7 cellular contexts compared by ENCODE assay signal in genomic region chr1:235049716-235050378, GRCh38.
DNase-seq lines count a peak whose midpoint lies in the region; ATAC-seq, FAIRE-seq and TF ChIP-seq lines count a peak whose summit lies in the region.
"Not testable (repeated sequence)": the region's sequence is repeated elsewhere in the genome, so short reads cannot be mapped to it uniquely, and the experiment has no call there.

No MANE protein-coding gene starts in this region.

- not testable (repeated sequence) for H4K20me1 ChIP-seq in fibroblast of lung (ENCODE audit: control insufficient read depth, extremely low read depth, insufficient read depth, low read length); HepG2 (ENCODE audit: insufficient read depth, low read length); osteoblast (ENCODE audit: insufficient read depth, low read length)

- peaks cover 32% of the 10 kb centered on the region for H3K4me1 ChIP-seq in SJCRH30
- H3K4me1 ChIP-seq in fibroblast of lung (ENCODE audit: control insufficient read depth, extremely low read depth, insufficient read depth, low read length) = peaks cover 14% of the 10 kb centered on the region
- H3K4me1 ChIP-seq in HepG2 (ENCODE audit: insufficient read depth, low read length) = peaks cover 27% of the 10 kb centered on the region
- H3K4me1 ChIP-seq in osteoblast (ENCODE audit: insufficient read depth, low read length) = peaks cover 35% of the 10 kb centered on the region

- not testable (repeated sequence) for H3K4me3 Mint-ChIP-seq in HFFc6
- peak overlapping the region; percentile 32 to 61 for H3K4me3 Mint-ChIP-seq in stimulated activated naive B cell treated with anti-CD40 and anti-IgM and Interleukin-4, amounts not matched to agents 10 μg/mL and 1 μg/mL and 100 μg/mL, for 72 hours

- not testable (repeated sequence) for TF ChIP-seq POLR2A in HepG2 (IDR thresholded peaks at IDR 0.05; ENCODE audit: insufficient read depth in 1 of 2, low read depth in 2 of 2, low read length in 2 of 2)

- POLR2A ChIA-PET in HepG2 (lab: Yijun Ruan, JAX) = interaction anchor here (0.8 to 3.0 kb wide), 3 partner anchors 10 to 74 kb away, joined by 5 to 13 read pairs (median 6); no protein-coding TSS in a partner anchor

- H3K36me3 Mint-ChIP-seq in HFFc6 (ENCODE audit: low read depth); stimulated activated naive B cell treated with anti-CD40 and anti-IgM and Interleukin-4, amounts not matched to agents 10 μg/mL and 1 μg/mL and 100 μg/mL, for 72 hours: not testable (repeated sequence)

- not testable (repeated sequence) for H3K9me3 Mint-ChIP-seq in HFFc6; stimulated activated naive B cell treated with anti-CD40 and anti-IgM and Interleukin-4, amounts not matched to agents 10 μg/mL and 1 μg/mL and 100 μg/mL, for 72 hours

- in situ Hi-C loops in HepG2 (cut with HindIII; ENCODE audit: extremely low pct_ligation_motif_present, low pct_unique_long_range_greater_than_20kb) = not testable (repeated sequence)

- FAIRE-seq in HepG2 (lab: Jason Lieb, UNC) = not testable (repeated sequence)

- peak overlapping the region; percentile 96 for H3K27ac ChIP-seq in SJCRH30
- H3K27ac ChIP-seq in fibroblast of lung (ENCODE audit: insufficient read depth, low read length); HepG2 (ENCODE audit: extremely low read length, insufficient read depth, low read length): not testable (repeated sequence)
- peak overlapping the region; percentile 97 for H3K27ac ChIP-seq in osteoblast (ENCODE audit: low read depth, low read length)

- not testable (repeated sequence) for H3K79me2 ChIP-seq in fibroblast of lung (ENCODE audit: control insufficient read depth, insufficient read depth, low read length); HepG2 (ENCODE audit: insufficient read depth, low read length); osteoblast (ENCODE audit: insufficient read depth, low read length)

- not testable (repeated sequence) for TF ChIP-seq RAD21 in HepG2 (CRISPR knock-in tag; IDR thresholded peaks at IDR 0.05)

- not testable (repeated sequence) for DNase-seq in HFFc6; stimulated activated naive B cell treated with anti-CD40 and anti-IgM and Interleukin-4, amounts not matched to agents 10 μg/mL and 1 μg/mL and 100 μg/mL, for 72 hours
- DNase-seq in SJCRH30 = peak; percentile 67 to 79
- peak; percentile 39 for DNase-seq in activated effector memory CD4-positive, alpha-beta T cell treated with anti-CD3 and anti-CD28 coated beads, Interleukin-2, amount 50 U/mL, for 16 hours
- peak; percentile 42 to 94 for DNase-seq in fibroblast of lung (ENCODE audit: low read depth in 2 of 2)
- peak; percentile 47 for DNase-seq in HepG2 (ENCODE audit: low spot score)
- peak; percentile 22 for DNase-seq in osteoblast (ENCODE audit: insufficient read length, low spot score, missing footprints)

- CTCF ChIA-PET in HepG2 (lab: Yijun Ruan, JAX; ENCODE audit: low intra/inter-chr PET ratio, low total read pairs) = not testable (repeated sequence)

- H3K27me3 ChIP-seq in SJCRH30; fibroblast of lung (ENCODE audit: control insufficient read depth, insufficient read depth, low read length); HepG2 (ENCODE audit: control insufficient read depth in 1 of 2, insufficient read depth in 2 of 2, low read length in 2 of 2); osteoblast (ENCODE audit: insufficient read depth, low read length): not testable (repeated sequence)

- TF ChIP-seq EP300 in HepG2 (IDR thresholded peaks at IDR 0.05; ENCODE audit: low read depth in 2 of 2, low read length in 2 of 2); HepG2 (CRISPR knock-in tag; IDR thresholded peaks at IDR 0.05; ENCODE audit: borderline replicate concordance): not testable (repeated sequence)

- H3K36me3 ChIP-seq in SJCRH30; fibroblast of lung (ENCODE audit: control insufficient read depth, insufficient read depth, low read length); HepG2 (replicated peaks in 1 of 2; ENCODE audit: control insufficient read depth in 1 of 2, insufficient read depth in 2 of 2, low read length in 2 of 2); osteoblast (ENCODE audit: insufficient read depth, low read length): not testable (repeated sequence)

- not testable (repeated sequence) for H3K4me2 ChIP-seq in fibroblast of lung (ENCODE audit: extremely low read depth, insufficient read depth, low read length); HepG2 (ENCODE audit: low read depth, low read length); osteoblast (ENCODE audit: insufficient read depth, low read length)

- H3K9me3 ChIP-seq in SJCRH30 (replicated peaks); fibroblast of lung (ENCODE audit: control insufficient read depth, insufficient read depth, low read depth, low read length); HepG2 (ENCODE audit: low read length); osteoblast (ENCODE audit: low read depth, low read length): not testable (repeated sequence)

- not testable (repeated sequence) for H2AFZ ChIP-seq in fibroblast of lung (ENCODE audit: low read length); HepG2 (ENCODE audit: low read length)
- peak overlapping the region; percentile 13 for H2AFZ ChIP-seq in osteoblast (ENCODE audit: low read length)

- BruUV-seq in HepG2 (replicated peaks; lab: Mats Ljungman, UMichigan) = not testable (repeated sequence)

- intact Hi-C loops in HepG2 (cut with micrococcal nuclease; ENCODE audit: unreplicated experiment) = not testable (repeated sequence)

- peak overlapping the region; percentile 96 for H3K27ac Mint-ChIP-seq in HFFc6
- H3K27ac Mint-ChIP-seq in stimulated activated naive B cell treated with anti-CD40 and anti-IgM and Interleukin-4, amounts not matched to agents 10 μg/mL and 1 μg/mL and 100 μg/mL, for 72 hours = peak overlapping the region; percentile 99

- not testable (repeated sequence) for H3K9ac ChIP-seq in fibroblast of lung (ENCODE audit: insufficient read depth, low read length); HepG2 (ENCODE audit: insufficient read depth, low read depth, low read length)

- WGBS in HepG2 (ENCODE audit: low lambda C conversion rate) = 86% methylated on average over 21 of the region's 21 CpGs

- H3K4me3 ChIP-seq in SJCRH30; fibroblast of lung (replicated peaks in 1 of 4; ENCODE audit: control extremely low read depth in 1 of 4, insufficient read depth in 1 of 4, low read depth in 3 of 4, low read length in 4 of 4); HepG2 (replicated peaks in 1 of 3; ENCODE audit: insufficient read depth in 1 of 3, low read depth in 2 of 3, low read length in 3 of 3); osteoblast (ENCODE audit: insufficient read depth, low read length): not testable (repeated sequence)

- H3K27me3 Mint-ChIP-seq in HFFc6 (ENCODE audit: insufficient read depth); stimulated activated naive B cell treated with anti-CD40 and anti-IgM and Interleukin-4, amounts not matched to agents 10 μg/mL and 1 μg/mL and 100 μg/mL, for 72 hours: not testable (repeated sequence)

- H3K4me1 Mint-ChIP-seq in HFFc6 (ENCODE audit: low read depth) = peaks cover 45% of the 10 kb centered on the region
- peaks cover 57 to 92% of the 10 kb centered on the region in 2 donors for H3K4me1 Mint-ChIP-seq in stimulated activated naive B cell treated with anti-CD40 and anti-IgM and Interleukin-4, amounts not matched to agents 10 μg/mL and 1 μg/mL and 100 μg/mL, for 72 hours

- ATAC-seq in HepG2 = peak; percentile 48
- ATAC-seq in stimulated activated naive B cell treated with anti-CD40 and anti-IgM and Interleukin-4, amounts not matched to agents 10 μg/mL and 1 μg/mL and 100 μg/mL, for 72 hours (replicated peaks) = not testable (repeated sequence)

- not testable (repeated sequence) for TF ChIP-seq CTCF in HFFc6 (IDR thresholded peaks at IDR 0.05); fibroblast of lung (conservative IDR thresholded peaks at IDR 0.05 in 1 of 2, IDR thresholded peaks at IDR 0.05 in 1 of 2; ENCODE audit: low read depth in 1 of 2, low read length in 2 of 2); HepG2 (CRISPR knock-in tag; IDR thresholded peaks at IDR 0.05); osteoblast (IDR thresholded peaks at IDR 0.05; ENCODE audit: extremely low read depth, low read depth, low read length)

TF ChIP-seq in HepG2, 621 proteins besides CTCF, POLR2A, EP300 and RAD21 (continues in another document):
- TF ChIP-seq ZBTB33 (CRISPR knock-in tag; IDR thresholded peaks at IDR 0.05) = peak; percentile 69
